8 cellular contexts compared by ENCODE assay signal in genomic region chr22:35350539-35351503, GRCh38. TPM values are rescaled to one million over a fixed set of nuclear protein-coding genes. Genes with fewer than 3 reads are reported as not detected.
DNase-seq lines count a peak whose midpoint lies in the region; ATAC-seq and TF ChIP-seq lines count a peak whose summit lies in the region.

No MANE protein-coding gene starts in this region.

- peaks cover 16% of the 10 kb centered on the region for H3K4me1 Mint-ChIP-seq in T-helper 1 cell treated with Interleukin-12 subunit alpha and Interleukin-12 subunit beta and Interleukin-4 antibody, amounts not matched to agents 30 μg/mL and 1 μg/mL, for 36 hours (ENCODE audit: low read depth)

- H3K36me3 ChIP-seq in right atrium auricular region (peaks cover 25% of the 10 kb centered on the region), prostate gland (no peaks in the 10 kb centered on the region)

- TF ChIP-seq POLR2A in prostate gland (IDR thresholded peaks at IDR 0.05): peak; percentile 66

- no peaks in the 10 kb centered on the region for H3K9me3 Mint-ChIP-seq in T-helper 1 cell treated with Interleukin-12 subunit alpha and Interleukin-12 subunit beta and Interleukin-4 antibody, amounts not matched to agents 30 μg/mL and 1 μg/mL, for 36 hours

- peak overlapping the region; percentile 72 for H3K4me3 Mint-ChIP-seq in T-helper 1 cell treated with Interleukin-12 subunit alpha and Interleukin-12 subunit beta and Interleukin-4 antibody, amounts not matched to agents 30 μg/mL and 1 μg/mL, for 36 hours

- no peaks in the 10 kb centered on the region for H3K27me3 ChIP-seq in right atrium auricular region
- no peaks in the 10 kb centered on the region for H3K27me3 ChIP-seq in prostate gland (replicated peaks; ENCODE audit: insufficient read depth)

- H3K36me3 Mint-ChIP-seq in T-helper 1 cell treated with Interleukin-12 subunit alpha and Interleukin-12 subunit beta and Interleukin-4 antibody, amounts not matched to agents 30 μg/mL and 1 μg/mL, for 36 hours (ENCODE audit: low read depth): peaks cover under 1% of the 10 kb centered on the region

- H3K27ac ChIP-seq in right atrium auricular region (peak overlapping the region; percentile 80 to 90), prostate gland (peak overlapping the region; percentile 53 to 59)

- DNase-seq in NCI-H146 (lab: John Stamatoyannopoulos, UW) (peak; percentile 86), amygdala (lab: John Stamatoyannopoulos, UW) (peak in 55 of 56 donors; percentile 32 to 90 (median 75)), right atrium auricular region (ENCODE audit: low spot score) (peak; percentile 95), prostate gland (ENCODE audit: low spot score) (peak; percentile 91), ureter (ENCODE audit: low spot score) (peak; percentile 94)

- H3K4me3 ChIP-seq in right atrium auricular region (peak overlapping the region; percentile 28 to 59), prostate gland (peak overlapping the region; percentile 30 to 40)

- peak overlapping the region; percentile 29 for H3K27ac Mint-ChIP-seq in T-helper 1 cell treated with Interleukin-12 subunit alpha and Interleukin-12 subunit beta and Interleukin-4 antibody, amounts not matched to agents 30 μg/mL and 1 μg/mL, for 36 hours

- peaks cover 0 to 33% of the 10 kb centered on the region in 2 donors for H3K4me1 ChIP-seq in right atrium auricular region
- H3K4me1 ChIP-seq in prostate gland (replicated peaks): peaks cover 4% of the 10 kb centered on the region

- TF ChIP-seq CTCF in GM12873 (IDR thresholded peaks at IDR 0.05; ENCODE audit: insufficient read depth, low read depth, low read length, missing control alignments) (peak; percentile 87), right atrium auricular region (IDR thresholded peaks at IDR 0.05) (peak; percentile 70 to 93), prostate gland (IDR thresholded peaks at IDR 0.05) (peak; percentile 51 to 99 (median 92))

- WGBS in prostate gland: 1% methylated on average over 46 of the region's 47 CpGs

- intact Hi-C loops in prostate gland (cut with DNase I): loop anchor here (2.0 to 5.0 kb wide), 3 partner anchors 30 to 276 kb away; partner anchors contain the start of gene HMOX1

- H3K9me3 ChIP-seq in right atrium auricular region: no peaks in the 10 kb centered on the region
- no peaks in the 10 kb centered on the region for H3K9me3 ChIP-seq in prostate gland

- no peaks in the 10 kb centered on the region for H3K27me3 Mint-ChIP-seq in T-helper 1 cell treated with Interleukin-12 subunit alpha and Interleukin-12 subunit beta and Interleukin-4 antibody, amounts not matched to agents 30 μg/mL and 1 μg/mL, for 36 hours (ENCODE audit: low read depth)

- peak; percentile 76 for ATAC-seq in HG02852 (IDR thresholded peaks at IDR 0.05; ENCODE audit: unreplicated experiment)

RNA-seq across cellular contexts. Expression of gene HMOX1, which starts 30.1 kb away (rescaled TPM):
- total RNA-seq in right atrium auricular region: 10 to 100 TPM in 1 of 2 donors, 1 to 10 TPM in 1; 1.9 to 11.1 TPM
- total RNA-seq in prostate gland: 10 to 100 TPM in 1 of 2 donors, 1 to 10 TPM in 1; 3.5 to 31.5 TPM
- total RNA-seq in ureter: 6.8 TPM

RNA-seq across cellular contexts. Expression of gene MCM5, which starts 49.1 kb away (rescaled TPM):
- total RNA-seq in right atrium auricular region: 1 to 10 TPM; 5.3 to 6.8 TPM
- total RNA-seq in prostate gland: 10 to 100 TPM; 42.2 to 51.8 TPM
- total RNA-seq in ureter: 27.9 TPM

RNA-seq across cellular contexts. Expression of gene TOM1, which starts 51.1 kb away (rescaled TPM):
- total RNA-seq in right atrium auricular region: 100 to 1,000 TPM; 108 TPM
- total RNA-seq in prostate gland: 10 to 100 TPM; 65.6 to 68.6 TPM
- total RNA-seq in ureter: 36.9 TPM

Comparison
In these comparisons a context has a peak if more than half of its experiments do, and no peak if none do; other contexts are left out.
1. Peak in every context shown above with its lines: DNase-seq, ATAC-seq, H3K4me3 ChIP-seq and H3K27ac ChIP-seq.